ENCODE assay signal across 19 cellular contexts in the genomic region with DNA sequence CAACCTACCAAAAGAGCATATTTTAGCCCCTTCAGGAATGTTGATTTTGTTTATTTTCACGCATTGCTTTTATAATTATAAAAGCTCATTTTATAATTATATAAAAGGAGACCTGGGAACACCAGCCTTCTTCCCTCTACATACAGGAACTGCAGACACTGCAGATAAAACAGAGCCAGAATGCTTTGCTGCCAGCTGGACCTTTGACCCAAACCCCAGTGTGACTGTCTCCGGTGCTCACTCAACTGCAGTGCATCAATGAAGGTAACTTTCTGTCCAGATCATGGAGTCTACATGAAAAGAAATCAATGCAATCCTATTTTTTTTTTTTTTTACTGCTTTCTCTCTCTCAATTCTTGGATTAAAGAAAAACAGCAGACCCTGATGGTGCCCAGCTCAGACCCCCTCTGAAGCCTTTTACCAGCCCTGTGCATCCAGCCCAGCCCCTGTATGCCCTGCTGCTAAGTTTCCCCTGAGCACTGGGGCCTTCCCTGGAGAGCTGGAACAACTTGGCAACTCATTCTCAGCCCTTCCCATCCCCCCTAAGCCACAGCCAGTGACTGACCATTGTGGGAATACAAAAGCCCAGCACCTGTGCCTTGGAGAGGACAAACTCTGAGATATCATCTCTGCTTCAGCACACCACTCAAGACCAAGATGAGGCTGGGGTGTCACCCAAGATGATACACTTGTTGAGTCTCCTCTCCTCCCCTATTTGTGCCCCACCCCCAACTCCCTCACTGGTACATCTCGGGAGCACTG.
DNase-seq lines count a peak whose midpoint lies in the region; ATAC-seq and TF ChIP-seq lines count a peak whose summit lies in the region.
"Had no signal": no experiment of that assay in that cellular context is flagged by ENCODE, and none has a peak within 500 bp of the region (broad histone marks: within the 10 kb centered on the region; RNA-seq: fewer than 3 reads in every experiment).

No MANE protein-coding gene starts in this region.

- H3K9me3 Mint-ChIP-seq in stimulated activated naive CD8-positive, alpha-beta T cell treated with anti-CD3 and anti-CD28 coated beads, Interleukin-15, amount 100 ng/mL, for 72 hours: peaks cover 4 to 12% of the 10 kb centered on the region in 2 donors
- H3K9me3 Mint-ChIP-seq: CD8-positive, alpha-beta memory T cell had no signal

- no peak overlapping the region for H3K4me3 ChIP-seq in H7 (ENCODE audit: insufficient read depth, low read depth, low read length)
- no peak overlapping the region for H3K4me3 ChIP-seq in right lobe of liver
- H3K4me3 ChIP-seq in neuronal stem cell (ENCODE audit: low read length in 2 of 2): no peak overlapping the region
- H3K4me3 ChIP-seq: K562, SJSA1 had no signal

- H3K27me3 Mint-ChIP-seq in stimulated activated naive CD8-positive, alpha-beta T cell treated with anti-CD3 and anti-CD28 coated beads, Interleukin-15, amount 100 ng/mL, for 72 hours: no peaks in the 10 kb centered on the region
- H3K27me3 Mint-ChIP-seq: CD8-positive, alpha-beta memory T cell had no signal

- H3K9me3 ChIP-seq in right lobe of liver (no peaks in the 10 kb centered on the region), neuronal stem cell (replicated peaks in 1 of 2; ENCODE audit: control insufficient read depth in 2 of 2, insufficient read depth in 1 of 2, low read depth in 1 of 2, low read length in 2 of 2) (no peaks in the 10 kb centered on the region)
- H3K9me3 ChIP-seq: SJSA1 had no signal

- H3K9ac ChIP-seq in neuronal stem cell (ENCODE audit: low read depth, low read length, poor library complexity): no peak overlapping the region

- intact Hi-C loops in right lobe of liver (cut with DNase I): no loop called here

- H3K4me3 Mint-ChIP-seq in stimulated activated naive CD8-positive, alpha-beta T cell treated with anti-CD3 and anti-CD28 coated beads, Interleukin-15, amount 100 ng/mL, for 72 hours: no peak overlapping the region
- H3K4me3 Mint-ChIP-seq: CD8-positive, alpha-beta memory T cell had no signal

- H4K91ac ChIP-seq in neuronal stem cell (ENCODE audit: low read depth, low read length, poor library complexity): no peak overlapping the region

- no peak overlapping the region for H3K27ac Mint-ChIP-seq in stimulated activated naive CD8-positive, alpha-beta T cell treated with anti-CD3 and anti-CD28 coated beads, Interleukin-15, amount 100 ng/mL, for 72 hours
- H3K27ac Mint-ChIP-seq: CD8-positive, alpha-beta memory T cell had no signal

- no peak overlapping the region for H3K4ac ChIP-seq in neuronal stem cell (ENCODE audit: low read length)

- H3K36me3 ChIP-seq in H7 (replicated peaks; ENCODE audit: control insufficient read depth, insufficient read depth, low read length) (no peaks in the 10 kb centered on the region), right lobe of liver (no peaks in the 10 kb centered on the region), neuronal stem cell (replicated peaks in 1 of 2; ENCODE audit: control insufficient read depth in 2 of 2, insufficient read depth in 2 of 2, low read length in 2 of 2) (peaks cover 0 to 2% of the 10 kb centered on the region in 2 donors)
- H3K36me3 ChIP-seq: SJSA1 had no signal

- no peak overlapping the region for H2AK5ac ChIP-seq in neuronal stem cell (ENCODE audit: low read depth, low read length)

- no peaks in the 10 kb centered on the region for H3K79me1 ChIP-seq in neuronal stem cell (ENCODE audit: low read depth, low read length)

- H3K4me1 Mint-ChIP-seq in stimulated activated naive CD8-positive, alpha-beta T cell treated with anti-CD3 and anti-CD28 coated beads, Interleukin-15, amount 100 ng/mL, for 72 hours: no peaks in the 10 kb centered on the region
- H3K4me1 Mint-ChIP-seq: CD8-positive, alpha-beta memory T cell had no signal

- no peak overlapping the region for H2BK5ac ChIP-seq in neuronal stem cell (ENCODE audit: low read length)

- DNase-seq in H7 (peak; percentile 28), SK-N-DZ (ENCODE audit: low spot score) (peak; percentile 37), right lobe of liver (peak in 2 of 3 donors; percentile 52 to 71), neuronal stem cell (ENCODE audit: low spot score) (no peak)
- DNase-seq in stimulated activated naive CD8-positive, alpha-beta T cell treated with anti-CD3 and anti-CD28 coated beads, Interleukin-15, amount 100 ng/mL, for 72 hours: no peak
- no peak for DNase-seq in activated CD4-positive, CD25-positive, alpha-beta regulatory T cell (lab: John Stamatoyannopoulos, UW)
- DNase-seq: CD8-positive, alpha-beta memory T cell; NCI-H1092; NCI-H1436; NCI-H2029 treated with DMSO at 0.1 percent for 48 hours; NCI-H345; NCI-H524; NCI-H774; NK-92 treated with Interleukin-12 subunit alpha and Interleukin-12 subunit beta, amount 100 ng/mL, for 24 hours had no signal

- H3K18ac ChIP-seq in neuronal stem cell (ENCODE audit: low read length): peak overlapping the region; percentile 23

- H3K14ac ChIP-seq in neuronal stem cell (ENCODE audit: low read length): no peak overlapping the region

- peak overlapping the region; percentile 20 for H3K4me2 ChIP-seq in neuronal stem cell (ENCODE audit: insufficient read depth, low read length, poor library complexity, severe bottlenecking)

- H3K4me1 ChIP-seq in right lobe of liver (peaks cover 0 to 15% (median 0%) of the 10 kb centered on the region in 4 donors), neuronal stem cell (ENCODE audit: control insufficient read depth in 2 of 2, insufficient read depth in 1 of 2, low read depth in 1 of 2, low read length in 2 of 2) (peaks cover 0 to 13% of the 10 kb centered on the region in 2 donors)
- H3K4me1 ChIP-seq: SJSA1 had no signal

- WGBS in right lobe of liver (ENCODE audit: insufficient coverage, low coverage, low lambda C conversion rate, missing lambda C conversion rate): 39% methylated on average over 3 of the region's 3 CpGs
- WGBS in neuronal stem cell (ENCODE audit: extremely low coverage in 2 of 2, insufficient read length in 2 of 2, insufficient replicate concordance in 1 of 2), 2 donors: no CpG with 5 or more reads among the region's 3 CpGs

- no peak for TF ChIP-seq CTCF in right lobe of liver (IDR thresholded peaks at IDR 0.05)

- peak; percentile 74 to 85 (median 80) for ATAC-seq in right lobe of liver
- ATAC-seq in stimulated activated naive CD8-positive, alpha-beta T cell treated with anti-CD3 and anti-CD28 coated beads, Interleukin-15, amount 100 ng/mL, for 72 hours: no peak
- no peak for ATAC-seq in GM19463 (IDR thresholded peaks at IDR 0.05; ENCODE audit: unreplicated experiment)
- ATAC-seq: K562, Panc1 had no signal

- no peak overlapping the region for H3K23ac ChIP-seq in neuronal stem cell (ENCODE audit: low read depth, low read length, poor library complexity)

- no peak overlapping the region for H2AFZ ChIP-seq in neuronal stem cell (ENCODE audit: low read length)

- H2BK120ac ChIP-seq in neuronal stem cell (ENCODE audit: low read depth, low read length): no peak overlapping the region

- no peaks in the 10 kb centered on the region for H3K27me3 ChIP-seq in H7 (ENCODE audit: control insufficient read depth, insufficient read depth, low read length)
- no peaks in the 10 kb centered on the region for H3K27me3 ChIP-seq in right lobe of liver
- no peaks in the 10 kb centered on the region for H3K27me3 ChIP-seq in neuronal stem cell (ENCODE audit: control insufficient read depth in 3 of 3, insufficient read depth in 3 of 3, low read depth in 1 of 3, low read length in 3 of 3)
- H3K27me3 ChIP-seq: SJSA1 had no signal

- H2BK12ac ChIP-seq in neuronal stem cell (ENCODE audit: low read length): no peak overlapping the region

- H3K27ac ChIP-seq in right lobe of liver (no peak overlapping the region), neuronal stem cell (replicated peaks; ENCODE audit: low read length) (peak overlapping the region; percentile 10)
- H3K27ac ChIP-seq: C4-2B, SJSA1 had no signal

- TF ChIP-seq POLR2A in right lobe of liver (IDR thresholded peaks at IDR 0.05): no peak

- H2BK15ac ChIP-seq in neuronal stem cell (ENCODE audit: low read length): no peak overlapping the region

- no peak overlapping the region for H4K8ac ChIP-seq in neuronal stem cell (ENCODE audit: low read depth, low read length)

Comparison
In these comparisons a context has a peak if more than half of its experiments do, and no peak if none do; other contexts are left out.
1. DNase-seq: peak in H7 (single experiment), SK-N-DZ (single experiment) and right lobe of liver (2 of 3); none in neuronal stem cell (single experiment), stimulated activated naive CD8-positive, alpha-beta T cell treated with anti-CD3 and anti-CD28 coated beads, Interleukin-15, amount 100 ng/mL, for 72 hours (0 of 2) and activated CD4-positive, CD25-positive, alpha-beta regulatory T cell (0 of 4).
2. ATAC-seq: peak in right lobe of liver (4 of 4); none in stimulated activated naive CD8-positive, alpha-beta T cell treated with anti-CD3 and anti-CD28 coated beads, Interleukin-15, amount 100 ng/mL, for 72 hours (single experiment) and GM19463 (single experiment).